In genomic region chr1:197144570-197145325, GRCh38 we compare ENCODE assay signal across 9 cellular contexts. TPM values are rescaled to one million over a fixed set of nuclear protein-coding genes. Genes with fewer than 3 reads are reported as not detected.
DNase-seq lines count a peak whose midpoint lies in the region; ATAC-seq, FAIRE-seq and TF ChIP-seq lines count a peak whose summit lies in the region.
"Had no signal": no experiment of that assay in that cellular context is flagged by ENCODE, and none has a peak within 500 bp of the region (broad histone marks: within the 10 kb centered on the region; RNA-seq: fewer than 3 reads in every experiment).

No MANE protein-coding gene starts in this region.

- peak overlapping the region; percentile 78 to 98 (median 92); a peak in 19 of 20 replicates for H3K4me3 ChIP-seq in BLaER1 treated with 17β-estradiol and CSF1 and Interleukin-3, amounts not matched to agents 10 nM and 100 nM
- H3K4me3 ChIP-seq in keratinocyte (ENCODE audit: control insufficient read depth in 2 of 3, extremely low read depth in 1 of 3, insufficient read depth in 2 of 3, low read depth in 1 of 3, low read length in 3 of 3): peak overlapping the region; percentile 83 to 94 (median 90)

- dilution Hi-C loops in keratinocyte (cut with MboI; ENCODE audit: extremely low pct_ligation_motif_present, low sequenced_read_pairs): no loop called here

- H2AFZ ChIP-seq in keratinocyte (ENCODE audit: control insufficient read depth, low read length): peak overlapping the region; percentile 60

- ATAC-seq in activated B cell treated with CpG ODN at 0.5 μM for 24 hours (ENCODE audit: low read depth) (no peak), GM21723 (IDR thresholded peaks at IDR 0.05; ENCODE audit: unreplicated experiment) (no peak), omental fat pad (ENCODE audit: low FRiP score) (no peak), HG02759 (IDR thresholded peaks at IDR 0.05; ENCODE audit: unreplicated experiment) (no peak)
- ATAC-seq: right cardiac atrium had no signal

- no peaks in the 10 kb centered on the region for H3K27me3 Mint-ChIP-seq in activated B cell treated with CpG ODN at 0.5 μM for 24 hours

- peak overlapping the region in 7 of 11 experiments; percentile 84 to 95 (median 89); a peak in 10 of 22 replicates for H3K27ac ChIP-seq in BLaER1 treated with 17β-estradiol and CSF1 and Interleukin-3, amounts not matched to agents 10 nM and 100 nM
- peak overlapping the region; percentile 52 for H3K27ac ChIP-seq in keratinocyte (ENCODE audit: control insufficient read depth, insufficient read depth, low read length)

- H3K4me1 ChIP-seq in BLaER1 treated with 17β-estradiol and CSF1 and Interleukin-3, amounts not matched to agents 10 nM and 100 nM: peaks cover 15 to 43% (median 30%) of the 10 kb centered on the region in 10 experiments
- H3K4me1 ChIP-seq in keratinocyte (ENCODE audit: control insufficient read depth, extremely low read depth, insufficient read depth, low read length): peaks cover 17% of the 10 kb centered on the region

- no peaks in the 10 kb centered on the region for H3K27me3 ChIP-seq in BLaER1 treated with 17β-estradiol and CSF1 and Interleukin-3, amounts not matched to agents 10 nM and 100 nM
- H3K27me3 ChIP-seq in keratinocyte (ENCODE audit: control insufficient read depth, extremely low read depth, insufficient read depth, low read length): no peaks in the 10 kb centered on the region

- POLR2A ChIA-PET in activated B cell treated with CpG ODN at 0.5 μM for 24 hours (lab: Charles Lee): no interaction called here

- peaks cover 5% of the 10 kb centered on the region for H3K36me3 Mint-ChIP-seq in activated B cell treated with CpG ODN at 0.5 μM for 24 hours (ENCODE audit: low read depth)

- intact Hi-C loops in activated B cell treated with CpG ODN at 0.5 μM for 24 hours (cut with micrococcal nuclease): loop anchor here (10.0 kb wide), 1 partner anchor 770 kb away; the partner anchor contains the start of gene LHX9

- H3K9me3 Mint-ChIP-seq in activated B cell treated with CpG ODN at 0.5 μM for 24 hours: no peaks in the 10 kb centered on the region

- H3K9me3 ChIP-seq in BLaER1 treated with 17β-estradiol and CSF1 and Interleukin-3, amounts not matched to agents 10 nM and 100 nM (replicated peaks in 1 of 11): peaks cover 0 to 4% (median 0%) of the 10 kb centered on the region in 11 experiments; a peak in 1 of 22 replicates
- H3K9me3 ChIP-seq in keratinocyte (ENCODE audit: control insufficient read depth, low read depth, low read length): no peaks in the 10 kb centered on the region

- TF ChIP-seq CTCF in activated B cell treated with CpG ODN at 0.5 μM for 24 hours (IDR thresholded peaks at IDR 0.05): no peak
- TF ChIP-seq CTCF in keratinocyte (optimal IDR thresholded peaks at IDR 0.05 in 1 of 3, IDR thresholded peaks at IDR 0.05 in 1 of 3, conservative IDR thresholded peaks at IDR 0.05 in 1 of 3; ENCODE audit: extremely low read depth in 1 of 3, insufficient read depth in 2 of 3, low read length in 3 of 3): no peak
- TF ChIP-seq CTCF in omental fat pad (IDR thresholded peaks at IDR 0.05): no peak

- H3K4me1 Mint-ChIP-seq in activated B cell treated with CpG ODN at 0.5 μM for 24 hours: peaks cover 29% of the 10 kb centered on the region

- peak overlapping the region; percentile 53 for H3K4me3 Mint-ChIP-seq in activated B cell treated with CpG ODN at 0.5 μM for 24 hours

- CTCF ChIA-PET in activated B cell treated with CpG ODN at 0.5 μM for 24 hours (lab: Charles Lee): no interaction called here

- H3K9me1 ChIP-seq in keratinocyte (ENCODE audit: control insufficient read depth, extremely low read depth, insufficient read depth, low read length): no peaks in the 10 kb centered on the region

- no peak for FAIRE-seq in keratinocyte (lab: Jason Lieb, UNC)

- peak overlapping the region in 9 of 11 experiments; percentile 85 to 94 (median 91); a peak in 19 of 22 replicates for H3K9ac ChIP-seq in BLaER1 treated with 17β-estradiol and CSF1 and Interleukin-3, amounts not matched to agents 10 nM and 100 nM
- H3K9ac ChIP-seq in keratinocyte (ENCODE audit: control insufficient read depth, extremely low read depth, insufficient read depth, low read length): peak overlapping the region; percentile 86

- H3K27ac Mint-ChIP-seq in activated B cell treated with CpG ODN at 0.5 μM for 24 hours: no peak overlapping the region

- peaks cover 44% of the 10 kb centered on the region for H3K79me2 ChIP-seq in keratinocyte (ENCODE audit: control insufficient read depth, insufficient read depth, low read length)

- peak; percentile 9 for DNase-seq in HPDE6-E6E7 (ENCODE audit: extremely low spot score)
- no peak for DNase-seq in activated B cell treated with CpG ODN at 0.5 μM for 24 hours
- no peak for DNase-seq in keratinocyte (ENCODE audit: low read depth, low spot score)
- DNase-seq in omental fat pad (ENCODE audit: low spot score): no peak
- no peak for DNase-seq in Kasumi-1 (lab: John Stamatoyannopoulos, UW)
- DNase-seq: right cardiac atrium had no signal

- H4K20me1 ChIP-seq in BLaER1 treated with 17β-estradiol and CSF1 and Interleukin-3, amounts not matched to agents 10 nM and 100 nM: peaks cover 0 to 7% (median 0%) of the 10 kb centered on the region in 11 experiments; a peak in 4 of 22 replicates
- no peaks in the 10 kb centered on the region for H4K20me1 ChIP-seq in keratinocyte (ENCODE audit: control insufficient read depth, extremely low read depth, insufficient read depth, low read length)

- H3K4me2 ChIP-seq in BLaER1 treated with 17β-estradiol and CSF1 and Interleukin-3, amounts not matched to agents 10 nM and 100 nM: peak overlapping the region; percentile 83 to 98 (median 92)
- H3K4me2 ChIP-seq in keratinocyte (ENCODE audit: control insufficient read depth, extremely low read depth, insufficient read depth, low read depth, low read length): peak overlapping the region; percentile 95

- peaks cover 0 to 41% (median 39%) of the 10 kb centered on the region in 11 experiments; a peak in 17 of 22 replicates for H3K36me3 ChIP-seq in BLaER1 treated with 17β-estradiol and CSF1 and Interleukin-3, amounts not matched to agents 10 nM and 100 nM
- no peaks in the 10 kb centered on the region for H3K36me3 ChIP-seq in keratinocyte (ENCODE audit: control insufficient read depth in 2 of 2, extremely low read depth in 1 of 2, insufficient read depth in 2 of 2, low read length in 2 of 2)

RNA-seq across cellular contexts. Expression of gene ASPM, which starts 1.7 kb away (rescaled TPM):
- total RNA-seq in activated B cell treated with CpG ODN at 0.5 μM for 24 hours (0.46 and 0.69 TPM in 2 replicates), omental fat pad (1 to 10 TPM in 2 of 4 donors, under 1 TPM in 2; under 0.01 to 3.2 (median 1.7) TPM)
- polyA plus RNA-seq in keratinocyte: 2.1 to 10.0 TPM (median 5.3 TPM) in 3 replicates
- 1.7 TPM for polyA plus RNA-seq in keratinocyte (2011; ENCODE audit: low read depth)
- 1.0 and 2.5 TPM in 2 replicates for polyA plus RNA-seq in keratinocyte (2011; cell fraction: cytosol; rRNA removed)
- 5.9 and 8.8 TPM in 2 replicates for polyA plus RNA-seq in keratinocyte (2011; cell fraction: nucleus; rRNA removed)
- polyA plus RNA-seq in keratinocyte (2012; ENCODE audit: low replicate concordance): 0.71 and 8.0 TPM in 2 replicates
- polyA minus RNA-seq in keratinocyte: 1.7 to 17.5 TPM (median 2.2 TPM) in 3 replicates
- 2.1 TPM for polyA minus RNA-seq in keratinocyte (2011; cell fraction: cytosol; rRNA and poly(A)+ RNA removed)
- 6.9 and 15.7 TPM in 2 replicates for polyA minus RNA-seq in keratinocyte (2011; cell fraction: nucleus; rRNA and poly(A)+ RNA removed)

RNA-seq across cellular contexts. Expression of gene ZBTB41, which starts 56.3 kb away (rescaled TPM):
- total RNA-seq in activated B cell treated with CpG ODN at 0.5 μM for 24 hours: 7.6 and 9.3 TPM in 2 replicates
- polyA plus RNA-seq in keratinocyte: 3.5 to 5.2 TPM (median 4.1 TPM) in 3 replicates
- polyA plus RNA-seq in keratinocyte (2011; ENCODE audit: low read depth): 5.9 TPM
- 2.0 and 4.3 TPM in 2 replicates for polyA plus RNA-seq in keratinocyte (2011; cell fraction: cytosol; rRNA removed)
- 3.5 and 4.9 TPM in 2 replicates for polyA plus RNA-seq in keratinocyte (2011; cell fraction: nucleus; rRNA removed)
- polyA plus RNA-seq in keratinocyte (2012; ENCODE audit: low replicate concordance): 3.7 TPM in 2 replicates
- polyA minus RNA-seq in keratinocyte: 3.7 to 18.9 TPM (median 13.4 TPM) in 3 replicates
- polyA minus RNA-seq in keratinocyte (2011; cell fraction: cytosol; rRNA and poly(A)+ RNA removed): 9.2 TPM
- polyA minus RNA-seq in keratinocyte (2011; cell fraction: nucleus; rRNA and poly(A)+ RNA removed): 9.3 and 18.0 TPM in 2 replicates
- total RNA-seq in omental fat pad: 10 to 100 TPM in 3 of 4 donors, 1 to 10 TPM in 1; 6.6 to 13.6 (median 11.9) TPM
